In the genomic region with DNA sequence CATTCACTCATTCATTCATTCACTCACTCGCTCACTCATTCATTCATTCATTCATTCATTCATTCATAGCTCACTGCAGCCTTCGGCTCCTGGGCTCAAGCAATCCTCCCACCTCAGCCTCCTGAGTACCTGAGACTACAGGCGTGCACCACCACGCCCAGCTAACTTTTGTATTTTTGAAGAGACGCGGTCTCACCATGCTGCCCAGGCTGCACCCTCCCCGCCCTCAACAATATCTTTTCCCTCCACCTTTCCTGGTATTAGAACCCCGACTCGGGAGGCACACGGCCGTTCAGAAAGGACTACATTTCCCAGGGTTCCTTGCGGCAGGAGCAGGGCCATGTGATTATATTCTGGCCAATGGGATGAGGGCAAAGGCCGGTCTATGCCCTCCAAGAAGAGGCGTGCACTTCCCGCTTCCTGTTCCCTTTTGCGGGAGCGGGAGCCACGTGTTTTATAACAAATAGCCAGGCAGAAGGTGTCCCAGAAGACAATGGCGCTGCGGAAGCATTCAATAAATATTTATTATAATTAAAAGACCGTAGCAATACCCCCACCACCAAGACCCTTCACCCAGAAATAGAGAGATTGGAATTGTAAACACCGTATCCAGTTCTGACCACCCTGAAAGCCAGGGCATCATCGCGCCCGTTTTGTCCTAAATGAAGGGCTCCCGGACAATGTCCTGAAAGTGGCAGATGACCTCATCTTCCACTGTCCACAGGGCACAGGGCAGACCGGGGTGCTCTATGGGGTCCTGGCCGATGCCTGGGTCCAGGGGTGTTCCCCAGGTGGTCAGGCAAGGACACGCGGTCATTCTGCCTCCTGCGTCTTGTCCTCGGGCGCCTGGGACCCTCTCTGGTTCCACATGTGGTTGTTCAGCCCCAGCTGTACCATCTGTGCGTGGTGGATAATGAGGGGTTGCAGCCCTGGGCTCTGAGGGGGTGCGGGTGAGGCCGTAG, we compare ENCODE assay signal across 1 cellular context.
TF ChIP-seq lines count a peak whose summit lies in the region.

No MANE protein-coding gene starts in this region.

TF ChIP-seq in K562, 482 proteins besides CTCF, POLR2A, EP300 and RAD21 (continued from another document and continues in another):
- TF ChIP-seq, protein P1, sequence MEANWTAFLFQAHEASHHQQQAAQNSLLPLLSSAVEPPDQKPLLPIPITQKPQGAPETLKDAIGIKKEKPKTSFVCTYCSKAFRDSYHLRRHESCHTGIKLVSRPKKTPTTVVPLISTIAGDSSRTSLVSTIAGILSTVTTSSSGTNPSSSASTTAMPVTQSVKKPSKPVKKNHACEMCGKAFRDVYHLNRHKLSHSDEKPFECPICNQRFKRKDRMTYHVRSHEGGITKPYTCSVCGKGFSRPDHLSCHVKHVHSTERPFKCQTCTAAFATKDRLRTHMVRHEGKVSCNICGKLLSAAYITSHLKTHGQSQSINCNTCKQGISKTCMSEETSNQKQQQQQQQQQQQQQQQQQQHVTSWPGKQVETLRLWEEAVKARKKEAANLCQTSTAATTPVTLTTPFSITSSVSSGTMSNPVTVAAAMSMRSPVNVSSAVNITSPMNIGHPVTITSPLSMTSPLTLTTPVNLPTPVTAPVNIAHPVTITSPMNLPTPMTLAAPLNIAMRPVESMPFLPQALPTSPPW (CRISPR knock-in tag; IDR thresholded peaks at IDR 0.05) = 0 out of 2 replicates have a peak, but pooled peaks have one; percentile 15
- TF ChIP-seq ZNF282 (CRISPR knock-in tag; IDR thresholded peaks at IDR 0.05) (no peak), MCM7 (IDR thresholded peaks at IDR 0.05) (no peak), HDAC1 (IDR thresholded peaks at IDR 0.05) (peak in 1 of 2 experiments; percentile 77; a peak in 2 of 4 replicates), CHD2 (IDR thresholded peaks at IDR 0.05; ENCODE audit: low read depth, low read length) (peak; percentile 54; the same call in 1 of the 2 replicates), ILK (tag; IDR thresholded peaks at IDR 0.05; ENCODE audit: borderline replicate concordance, low read depth) (no peak), ZNF174 (CRISPR knock-in tag; IDR thresholded peaks at IDR 0.05) (no peak), BCOR (IDR thresholded peaks at IDR 0.05) (peak; percentile 45), NFRKB (IDR thresholded peaks at IDR 0.05; ENCODE audit: low read depth) (peak; percentile 17; the same call in 1 of the 2 replicates), KAT7 (CRISPR knock-in tag; IDR thresholded peaks at IDR 0.05; ENCODE audit: borderline replicate concordance) (no peak), PRMT5 (CRISPR knock-in tag; IDR thresholded peaks at IDR 0.05) (no peak), SRSF1 (IDR thresholded peaks at IDR 0.05; ENCODE audit: low read depth, low read length) (no peak), KLF1 (tag; IDR thresholded peaks at IDR 0.05) (no peak), POLR2AphosphoS2 (IDR thresholded peaks at IDR 0.05; ENCODE audit: low read length) (peak; percentile 96; the same call in 1 of the 2 replicates), HIVEP1 (CRISPR knock-in tag; IDR thresholded peaks at IDR 0.05) (no peak), MXI1 (IDR thresholded peaks at IDR 0.05; ENCODE audit: low read depth, low read length) (peak; percentile 92), SPI1 (IDR thresholded peaks at IDR 0.05; ENCODE audit: borderline replicate concordance, low read depth, low read length) (peak; percentile 90), MBD2 (IDR thresholded peaks at IDR 0.05; ENCODE audit: borderline replicate concordance, low read depth) (peak; percentile 91), FOS (IDR thresholded peaks at IDR 0.05; ENCODE audit: extremely low read depth, insufficient read length) (peak; percentile 73), SMC3 (conservative IDR thresholded peaks at IDR 0.05; ENCODE audit: insufficient read depth, low read depth, low read length) (no peak), ZNF197 (CRISPR knock-in tag; IDR thresholded peaks at IDR 0.05; ENCODE audit: low read depth) (peak; percentile 78; the same call in 1 of the 2 replicates), FOXK2 (conservative IDR thresholded peaks at IDR 0.05 in 1 of 2, IDR thresholded peaks at IDR 0.05 in 1 of 2; ENCODE audit: low read depth in 2 of 2) (peak in 1 of 2 experiments; percentile 78; a peak in 2 of 4 replicates), ARID1B (IDR thresholded peaks at IDR 0.05) (no peak), PML (IDR thresholded peaks at IDR 0.05; ENCODE audit: low read length) (peak; percentile 12; the same call in 1 of the 2 replicates), ZSCAN32 (CRISPR knock-in tag; IDR thresholded peaks at IDR 0.05) (0 out of 2 replicates have a peak, but pooled peaks have one; percentile 5), ETV5 (CRISPR knock-in tag; IDR thresholded peaks at IDR 0.05; ENCODE audit: low read depth) (0 out of 2 replicates have a peak, but pooled peaks have one; percentile 20), PCBP1 (IDR thresholded peaks at IDR 0.05; ENCODE audit: low read depth, low read length, poor library complexity, severe bottlenecking) (no peak), XRCC5 (IDR thresholded peaks at IDR 0.05; ENCODE audit: low read depth, low read length) (peak; percentile 71; the same call in 1 of the 2 replicates), SP1 (CRISPR knock-in tag; IDR thresholded peaks at IDR 0.05) (peak; percentile 26; the same call in 1 of the 2 replicates), L3MBTL2 (IDR thresholded peaks at IDR 0.05) (peak; percentile 97), TAF1 (IDR thresholded peaks at IDR 0.05; ENCODE audit: control insufficient read depth, extremely low read depth, insufficient read depth, low read length, severe bottlenecking) (peak; percentile 22), ZNF584 (CRISPR knock-in tag; IDR thresholded peaks at IDR 0.05; ENCODE audit: low read depth) (0 out of 2 replicates have a peak, but pooled peaks have one; percentile 40), ATF7 (IDR thresholded peaks at IDR 0.05) (peak; percentile 64), CREM (IDR thresholded peaks at IDR 0.05; ENCODE audit: low read depth) (peak; percentile 53; the same call in 1 of the 2 replicates), GABPB2 (CRISPR knock-in tag; conservative IDR thresholded peaks at IDR 0.05) (no peak)
- TF ChIP-seq, protein P2, sequence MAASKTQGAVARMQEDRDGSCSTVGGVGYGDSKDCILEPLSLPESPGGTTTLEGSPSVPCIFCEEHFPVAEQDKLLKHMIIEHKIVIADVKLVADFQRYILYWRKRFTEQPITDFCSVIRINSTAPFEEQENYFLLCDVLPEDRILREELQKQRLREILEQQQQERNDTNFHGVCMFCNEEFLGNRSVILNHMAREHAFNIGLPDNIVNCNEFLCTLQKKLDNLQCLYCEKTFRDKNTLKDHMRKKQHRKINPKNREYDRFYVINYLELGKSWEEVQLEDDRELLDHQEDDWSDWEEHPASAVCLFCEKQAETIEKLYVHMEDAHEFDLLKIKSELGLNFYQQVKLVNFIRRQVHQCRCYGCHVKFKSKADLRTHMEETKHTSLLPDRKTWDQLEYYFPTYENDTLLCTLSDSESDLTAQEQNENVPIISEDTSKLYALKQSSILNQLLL (CRISPR knock-in tag; IDR thresholded peaks at IDR 0.05; ENCODE audit: borderline replicate concordance) = no peak
- TF ChIP-seq, protein P3, sequence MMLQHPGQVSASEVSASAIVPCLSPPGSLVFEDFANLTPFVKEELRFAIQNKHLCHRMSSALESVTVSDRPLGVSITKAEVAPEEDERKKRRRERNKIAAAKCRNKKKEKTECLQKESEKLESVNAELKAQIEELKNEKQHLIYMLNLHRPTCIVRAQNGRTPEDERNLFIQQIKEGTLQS (IDR thresholded peaks at IDR 0.05) = 0 out of 2 replicates have a peak, but pooled peaks have one; percentile 13
- TF ChIP-seq, protein P3 (CRISPR knock-in tag; conservative IDR thresholded peaks at IDR 0.05) = no peak
- TF ChIP-seq, protein P4, sequence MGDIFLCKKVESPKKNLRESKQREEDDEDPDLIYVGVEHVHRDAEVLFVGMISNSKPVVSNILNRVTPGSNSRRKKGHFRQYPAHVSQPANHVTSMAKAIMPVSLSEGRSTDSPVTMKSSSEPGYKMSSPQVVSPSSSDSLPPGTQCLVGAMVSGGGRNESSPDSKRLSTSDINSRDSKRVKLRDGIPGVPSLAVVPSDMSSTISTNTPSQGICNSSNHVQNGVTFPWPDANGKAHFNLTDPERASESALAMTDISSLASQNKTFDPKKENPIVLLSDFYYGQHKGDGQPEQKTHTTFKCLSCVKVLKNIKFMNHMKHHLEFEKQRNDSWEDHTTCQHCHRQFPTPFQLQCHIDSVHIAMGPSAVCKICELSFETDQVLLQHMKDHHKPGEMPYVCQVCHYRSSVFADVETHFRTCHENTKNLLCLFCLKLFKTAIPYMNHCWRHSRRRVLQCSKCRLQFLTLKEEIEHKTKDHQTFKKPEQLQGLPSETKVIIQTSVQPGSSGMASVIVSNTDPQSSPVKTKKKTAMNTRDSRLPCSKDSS (IDR thresholded peaks at IDR 0.05; ENCODE audit: low read depth, partially characterized antibody) = no peak
- TF ChIP-seq, protein P5, sequence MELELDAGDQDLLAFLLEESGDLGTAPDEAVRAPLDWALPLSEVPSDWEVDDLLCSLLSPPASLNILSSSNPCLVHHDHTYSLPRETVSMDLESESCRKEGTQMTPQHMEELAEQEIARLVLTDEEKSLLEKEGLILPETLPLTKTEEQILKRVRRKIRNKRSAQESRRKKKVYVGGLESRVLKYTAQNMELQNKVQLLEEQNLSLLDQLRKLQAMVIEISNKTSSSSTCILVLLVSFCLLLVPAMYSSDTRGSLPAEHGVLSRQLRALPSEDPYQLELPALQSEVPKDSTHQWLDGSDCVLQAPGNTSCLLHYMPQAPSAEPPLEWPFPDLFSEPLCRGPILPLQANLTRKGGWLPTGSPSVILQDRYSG (tag; conservative IDR thresholded peaks at IDR 0.05; ENCODE audit: low read depth) = peak; percentile 69; the same call in 1 of the 2 replicates
- TF ChIP-seq, protein P6, sequence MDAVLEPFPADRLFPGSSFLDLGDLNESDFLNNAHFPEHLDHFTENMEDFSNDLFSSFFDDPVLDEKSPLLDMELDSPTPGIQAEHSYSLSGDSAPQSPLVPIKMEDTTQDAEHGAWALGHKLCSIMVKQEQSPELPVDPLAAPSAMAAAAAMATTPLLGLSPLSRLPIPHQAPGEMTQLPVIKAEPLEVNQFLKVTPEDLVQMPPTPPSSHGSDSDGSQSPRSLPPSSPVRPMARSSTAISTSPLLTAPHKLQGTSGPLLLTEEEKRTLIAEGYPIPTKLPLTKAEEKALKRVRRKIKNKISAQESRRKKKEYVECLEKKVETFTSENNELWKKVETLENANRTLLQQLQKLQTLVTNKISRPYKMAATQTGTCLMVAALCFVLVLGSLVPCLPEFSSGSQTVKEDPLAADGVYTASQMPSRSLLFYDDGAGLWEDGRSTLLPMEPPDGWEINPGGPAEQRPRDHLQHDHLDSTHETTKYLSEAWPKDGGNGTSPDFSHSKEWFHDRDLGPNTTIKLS (IDR thresholded peaks at IDR 0.05; ENCODE audit: borderline replicate concordance, low read depth) = peak; percentile 77
- TF ChIP-seq, protein P7, sequence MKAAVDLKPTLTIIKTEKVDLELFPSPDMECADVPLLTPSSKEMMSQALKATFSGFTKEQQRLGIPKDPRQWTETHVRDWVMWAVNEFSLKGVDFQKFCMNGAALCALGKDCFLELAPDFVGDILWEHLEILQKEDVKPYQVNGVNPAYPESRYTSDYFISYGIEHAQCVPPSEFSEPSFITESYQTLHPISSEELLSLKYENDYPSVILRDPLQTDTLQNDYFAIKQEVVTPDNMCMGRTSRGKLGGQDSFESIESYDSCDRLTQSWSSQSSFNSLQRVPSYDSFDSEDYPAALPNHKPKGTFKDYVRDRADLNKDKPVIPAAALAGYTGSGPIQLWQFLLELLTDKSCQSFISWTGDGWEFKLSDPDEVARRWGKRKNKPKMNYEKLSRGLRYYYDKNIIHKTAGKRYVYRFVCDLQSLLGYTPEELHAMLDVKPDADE (conservative IDR thresholded peaks at IDR 0.05; ENCODE audit: control insufficient read depth, low read depth, low read length) = peak; percentile 67
- TF ChIP-seq, protein P8, sequence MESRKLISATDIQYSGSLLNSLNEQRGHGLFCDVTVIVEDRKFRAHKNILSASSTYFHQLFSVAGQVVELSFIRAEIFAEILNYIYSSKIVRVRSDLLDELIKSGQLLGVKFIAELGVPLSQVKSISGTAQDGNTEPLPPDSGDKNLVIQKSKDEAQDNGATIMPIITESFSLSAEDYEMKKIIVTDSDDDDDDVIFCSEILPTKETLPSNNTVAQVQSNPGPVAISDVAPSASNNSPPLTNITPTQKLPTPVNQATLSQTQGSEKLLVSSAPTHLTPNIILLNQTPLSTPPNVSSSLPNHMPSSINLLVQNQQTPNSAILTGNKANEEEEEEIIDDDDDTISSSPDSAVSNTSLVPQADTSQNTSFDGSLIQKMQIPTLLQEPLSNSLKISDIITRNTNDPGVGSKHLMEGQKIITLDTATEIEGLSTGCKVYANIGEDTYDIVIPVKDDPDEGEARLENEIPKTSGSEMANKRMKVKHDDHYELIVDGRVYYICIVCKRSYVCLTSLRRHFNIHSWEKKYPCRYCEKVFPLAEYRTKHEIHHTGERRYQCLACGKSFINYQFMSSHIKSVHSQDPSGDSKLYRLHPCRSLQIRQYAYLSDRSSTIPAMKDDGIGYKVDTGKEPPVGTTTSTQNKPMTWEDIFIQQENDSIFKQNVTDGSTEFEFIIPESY (CRISPR knock-in tag; IDR thresholded peaks at IDR 0.05) = peak; percentile 85
- TF ChIP-seq, protein P9, sequence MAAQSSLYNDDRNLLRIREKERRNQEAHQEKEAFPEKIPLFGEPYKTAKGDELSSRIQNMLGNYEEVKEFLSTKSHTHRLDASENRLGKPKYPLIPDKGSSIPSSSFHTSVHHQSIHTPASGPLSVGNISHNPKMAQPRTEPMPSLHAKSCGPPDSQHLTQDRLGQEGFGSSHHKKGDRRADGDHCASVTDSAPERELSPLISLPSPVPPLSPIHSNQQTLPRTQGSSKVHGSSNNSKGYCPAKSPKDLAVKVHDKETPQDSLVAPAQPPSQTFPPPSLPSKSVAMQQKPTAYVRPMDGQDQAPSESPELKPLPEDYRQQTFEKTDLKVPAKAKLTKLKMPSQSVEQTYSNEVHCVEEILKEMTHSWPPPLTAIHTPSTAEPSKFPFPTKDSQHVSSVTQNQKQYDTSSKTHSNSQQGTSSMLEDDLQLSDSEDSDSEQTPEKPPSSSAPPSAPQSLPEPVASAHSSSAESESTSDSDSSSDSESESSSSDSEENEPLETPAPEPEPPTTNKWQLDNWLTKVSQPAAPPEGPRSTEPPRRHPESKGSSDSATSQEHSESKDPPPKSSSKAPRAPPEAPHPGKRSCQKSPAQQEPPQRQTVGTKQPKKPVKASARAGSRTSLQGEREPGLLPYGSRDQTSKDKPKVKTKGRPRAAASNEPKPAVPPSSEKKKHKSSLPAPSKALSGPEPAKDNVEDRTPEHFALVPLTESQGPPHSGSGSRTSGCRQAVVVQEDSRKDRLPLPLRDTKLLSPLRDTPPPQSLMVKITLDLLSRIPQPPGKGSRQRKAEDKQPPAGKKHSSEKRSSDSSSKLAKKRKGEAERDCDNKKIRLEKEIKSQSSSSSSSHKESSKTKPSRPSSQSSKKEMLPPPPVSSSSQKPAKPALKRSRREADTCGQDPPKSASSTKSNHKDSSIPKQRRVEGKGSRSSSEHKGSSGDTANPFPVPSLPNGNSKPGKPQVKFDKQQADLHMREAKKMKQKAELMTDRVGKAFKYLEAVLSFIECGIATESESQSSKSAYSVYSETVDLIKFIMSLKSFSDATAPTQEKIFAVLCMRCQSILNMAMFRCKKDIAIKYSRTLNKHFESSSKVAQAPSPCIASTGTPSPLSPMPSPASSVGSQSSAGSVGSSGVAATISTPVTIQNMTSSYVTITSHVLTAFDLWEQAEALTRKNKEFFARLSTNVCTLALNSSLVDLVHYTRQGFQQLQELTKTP (IDR thresholded peaks at IDR 0.05; ENCODE audit: low read depth in 1 of 2, partially characterized antibody in 2 of 2) = peak in 1 of 2 experiments; percentile 81
